Comparison of ENCODE assay signal across 8 cellular contexts in the genomic region with DNA sequence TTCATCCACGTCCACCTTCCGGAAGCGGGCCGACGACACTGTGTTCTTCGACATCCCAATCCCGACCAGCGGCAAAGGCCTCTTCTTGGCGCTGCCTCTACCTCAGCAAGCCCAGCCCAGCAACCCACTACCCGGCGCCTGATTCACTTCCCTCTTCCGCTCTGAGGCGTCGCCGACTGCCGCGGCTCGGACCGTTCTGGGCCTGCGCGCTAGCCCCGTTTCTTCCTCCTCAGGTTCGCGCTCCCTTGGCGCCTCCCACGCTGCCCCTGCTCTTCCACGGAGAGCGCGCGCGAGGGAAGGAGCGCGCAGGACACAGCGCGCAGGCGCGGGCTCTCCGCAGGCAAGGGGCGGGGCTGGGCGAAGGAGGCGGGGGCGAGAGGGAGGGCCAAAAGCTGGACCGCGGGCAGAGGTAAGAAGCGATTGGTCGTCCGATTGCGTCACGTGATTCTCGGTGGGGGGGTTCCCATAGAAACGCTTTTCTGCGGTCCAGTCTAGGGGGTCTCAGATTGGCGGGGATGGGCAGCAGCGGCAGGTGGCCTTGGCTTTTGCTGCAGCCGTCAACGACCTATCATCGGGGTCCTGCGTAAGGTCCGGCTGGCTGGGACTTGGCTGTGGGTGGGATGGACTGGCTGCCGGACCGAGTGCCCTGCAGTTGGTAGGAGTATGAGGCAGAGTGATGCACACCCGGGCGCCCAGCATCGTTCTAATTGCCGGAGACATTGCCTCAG. TPM values are rescaled to one million over a fixed set of nuclear protein-coding genes. Genes with fewer than 3 reads are reported as not detected.
DNase-seq lines count a peak whose midpoint lies in the region; ATAC-seq and TF ChIP-seq lines count a peak whose summit lies in the region.

A gene (minus strand): TSS at position 178 of the 728 bp plus-strand sequence. CDS start 124 bp downstream, at position 54.

- H3K9me3 ChIP-seq in Loucy (ENCODE audit: insufficient read depth, low read depth, low read length): no peaks in the 10 kb centered on the region

- H4K20me1 ChIP-seq in Loucy (ENCODE audit: insufficient read depth, low read length, poor library complexity, severe bottlenecking): peaks cover 33% of the 10 kb centered on the region

- H3K9me2 ChIP-seq in Loucy (replicated peaks; ENCODE audit: low read depth, low read length): no peaks in the 10 kb centered on the region

- H3K4me1 Mint-ChIP-seq in natural killer cell treated with Interleukin-12 subunit alpha and Interleukin-12 subunit beta and Interleukin-15 and Interleukin-18, amount 100 ng/mL, for 72 hours (ENCODE audit: low read depth in 2 of 2): peaks cover 18 to 40% of the 10 kb centered on the region in 2 donors

- H3K36me3 ChIP-seq in Loucy (ENCODE audit: insufficient read depth, low read length): peaks cover 2% of the 10 kb centered on the region; the same call in 1 of the 2 replicates

- H3K27me3 ChIP-seq in Loucy (ENCODE audit: insufficient read depth, low read length, poor library complexity, severe bottlenecking): peaks cover 8% of the 10 kb centered on the region

- H3K79me2 ChIP-seq in Loucy (ENCODE audit: insufficient read depth, low read length): peaks cover 43% of the 10 kb centered on the region

- H3K4me1 ChIP-seq in Loucy (ENCODE audit: insufficient read depth, low read length, poor library complexity, severe bottlenecking): peaks cover 37% of the 10 kb centered on the region

- DNase-seq in Daoy (ENCODE audit: low read depth) (peak; percentile 99), H4 (ENCODE audit: low spot score) (peak; percentile 95), fibroblast of peridontal ligament (ENCODE audit: extremely low read depth) (peak; percentile 97)
- peak; percentile 94 for DNase-seq in activated T-helper 9 cell treated with anti-CD3 and anti-CD28 coated beads, Interleukin-2, amount 50 U/mL, for 16 hours (ENCODE audit: low read depth)
- peak; percentile 98 for DNase-seq in natural killer cell treated with Interleukin-12 subunit alpha and Interleukin-12 subunit beta and Interleukin-15 and Interleukin-18, amount 100 ng/mL, for 72 hours (ENCODE audit: low spot score)
- DNase-seq in stimulated activated naive CD8-positive, alpha-beta T cell treated with anti-CD3 and anti-CD28 coated beads, Interleukin-15, Interleukin-2, amounts not matched to agents 100 U/mL and 50 U/mL, for 24 hours: peak; percentile 98

- H3K9ac ChIP-seq in Loucy (ENCODE audit: low read depth, low read length, poor library complexity, severe bottlenecking): peak within 1 kb of the TSS; percentile 98

- H3K4me2 ChIP-seq in Loucy (ENCODE audit: low read depth, low read length, poor library complexity, severe bottlenecking): peak within 1 kb of the TSS; percentile 87

- H3K9me3 Mint-ChIP-seq in natural killer cell treated with Interleukin-12 subunit alpha and Interleukin-12 subunit beta and Interleukin-15 and Interleukin-18, amount 100 ng/mL, for 72 hours: no peaks in the 10 kb centered on the region

- H3K36me3 Mint-ChIP-seq in natural killer cell treated with Interleukin-12 subunit alpha and Interleukin-12 subunit beta and Interleukin-15 and Interleukin-18, amount 100 ng/mL, for 72 hours: peaks cover 8% of the 10 kb centered on the region

- ATAC-seq in natural killer cell treated with Interleukin-12 subunit alpha and Interleukin-12 subunit beta and Interleukin-15 and Interleukin-18, amount 100 ng/mL, for 72 hours: peak; percentile 97 to 98
- peak; percentile 92 for ATAC-seq in stimulated activated naive CD8-positive, alpha-beta T cell treated with anti-CD3 and anti-CD28 coated beads, Interleukin-15, Interleukin-2, amounts not matched to agents 100 U/mL and 50 U/mL, for 24 hours

- peak within 1 kb of the TSS; percentile 86 for H2AFZ ChIP-seq in Loucy (ENCODE audit: low read length)

- peak within 1 kb of the TSS; percentile 93 for H3K27ac Mint-ChIP-seq in natural killer cell treated with Interleukin-12 subunit alpha and Interleukin-12 subunit beta and Interleukin-15 and Interleukin-18, amount 100 ng/mL, for 72 hours

- peaks cover 0 to 2% of the 10 kb centered on the region in 2 donors for H3K27me3 Mint-ChIP-seq in natural killer cell treated with Interleukin-12 subunit alpha and Interleukin-12 subunit beta and Interleukin-15 and Interleukin-18, amount 100 ng/mL, for 72 hours

- TF ChIP-seq CTCF in Loucy (conservative IDR thresholded peaks at IDR 0.05; ENCODE audit: low read length): no peak

- peak within 1 kb of the TSS; percentile 96 for H3K4me3 Mint-ChIP-seq in natural killer cell treated with Interleukin-12 subunit alpha and Interleukin-12 subunit beta and Interleukin-15 and Interleukin-18, amount 100 ng/mL, for 72 hours

- H3F3A ChIP-seq in Loucy (ENCODE audit: low read depth): peaks cover 5% of the 10 kb centered on the region

- peak; percentile 90 for TF ChIP-seq POLR2A in Raji (IDR thresholded peaks at IDR 0.05; ENCODE audit: insufficient read depth, low read depth, low read length)

- H3K4me3 ChIP-seq in Loucy (ENCODE audit: low read length, poor library complexity, severe bottlenecking): peak within 1 kb of the TSS; percentile 84

RNA-seq across cellular contexts. Expression of the gene that starts here (rescaled TPM):
- total RNA-seq in Daoy (2014; rRNA removed; shearing (Covaris generic)): 210 and 248 TPM in 2 replicates
- 118 and 158 TPM in 2 replicates for total RNA-seq in H4 (2014; rRNA removed; shearing (Covaris generic))
- 100 to 1,000 TPM; 120 to 221 TPM for total RNA-seq in natural killer cell treated with Interleukin-12 subunit alpha and Interleukin-12 subunit beta and Interleukin-15 and Interleukin-18, amount 100 ng/mL, for 72 hours

Comparison
In these comparisons a context has a peak if more than half of its experiments do, and no peak if none do; other contexts are left out.
1. Peak in every context shown above with its lines: DNase-seq, ATAC-seq and H3K4me3 ChIP-seq.